2 cellular contexts compared by ENCODE assay signal in genomic region chr3:170386468-170386867, GRCh38.
TF ChIP-seq lines count a peak whose summit lies in the region.

No MANE protein-coding gene starts in this region.

TF ChIP-seq in HEK293, 187 proteins besides CTCF, POLR2A, EP300 and RAD21:
- TF ChIP-seq ZNF121 (tag by site-specific recombination; IDR thresholded peaks at IDR 0.05) (peak; percentile 60; the same call in 1 of the 2 replicates), ZNF777 (tag by site-specific recombination; IDR thresholded peaks at IDR 0.05; ENCODE audit: borderline replicate concordance) (no peak)

TF ChIP-seq in K562, 482 proteins besides CTCF, POLR2A, EP300 and RAD21 (continued from another document):
- TF ChIP-seq ZNF121 (CRISPR knock-in tag; conservative IDR thresholded peaks at IDR 0.05) (peak; percentile 77), ZMIZ1 (IDR thresholded peaks at IDR 0.05; ENCODE audit: low read depth in 2 of 2, low read length in 2 of 2) (no peak), ZNF431 (CRISPR knock-in tag; IDR thresholded peaks at IDR 0.05) (no peak), ZNF717 (CRISPR knock-in tag; IDR thresholded peaks at IDR 0.05) (no peak), ZBTB43 (CRISPR knock-in tag; IDR thresholded peaks at IDR 0.05) (no peak)
